In the genomic region with DNA sequence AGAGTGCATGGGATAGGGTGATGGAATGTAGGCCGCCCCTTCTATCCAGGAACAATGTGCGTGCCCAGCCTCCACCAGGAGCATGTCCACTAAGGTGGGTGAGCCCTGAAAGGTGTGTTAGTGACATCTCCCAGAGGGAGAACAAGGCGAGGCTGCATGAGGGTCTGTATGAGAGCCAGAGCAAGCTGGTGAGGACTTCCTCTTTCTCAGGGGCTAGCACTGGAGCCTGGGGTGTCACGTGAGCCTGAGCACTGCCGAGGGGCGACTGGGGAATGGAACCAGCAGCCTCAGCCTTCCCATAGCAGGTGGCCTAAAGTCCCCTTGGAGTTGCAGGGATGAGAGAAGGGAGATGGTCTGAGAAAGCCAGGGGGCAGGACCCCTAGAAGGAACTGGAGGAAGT, we compare ENCODE assay signal across 19 cellular contexts.
"Had no signal": no experiment of that assay in that cellular context is flagged by ENCODE, and none has a peak within 500 bp of the region (broad histone marks: within the 10 kb centered on the region; RNA-seq: fewer than 3 reads in every experiment).

No MANE protein-coding gene starts in this region.

- H3K4me3 Mint-ChIP-seq: naive B cell; nephron; stimulated activated naive B cell treated with anti-CD40 and anti-IgM and Interleukin-4, amounts not matched to agents 10 μg/mL and 1 μg/mL and 100 μg/mL, for 72 hours; stimulated activated naive CD8-positive, alpha-beta T cell treated with anti-CD3 and anti-CD28 coated beads, Interleukin-15, amount 100 ng/mL, for 72 hours had no signal

- H3K27me3 ChIP-seq: testis had no signal

- H3K9me3 ChIP-seq: heart left ventricle, testis, transverse colon had no signal

- H3K27ac Mint-ChIP-seq: naive B cell; nephron; stimulated activated naive B cell treated with anti-CD40 and anti-IgM and Interleukin-4, amounts not matched to agents 10 μg/mL and 1 μg/mL and 100 μg/mL, for 72 hours; stimulated activated naive CD8-positive, alpha-beta T cell treated with anti-CD3 and anti-CD28 coated beads, Interleukin-15, amount 100 ng/mL, for 72 hours had no signal

- H3K27ac ChIP-seq: dorsolateral prefrontal cortex, heart left ventricle, spleen, testis, transverse colon had no signal

- H3K36me3 Mint-ChIP-seq: naive B cell; stimulated activated naive B cell treated with anti-CD40 and anti-IgM and Interleukin-4, amounts not matched to agents 10 μg/mL and 1 μg/mL and 100 μg/mL, for 72 hours had no signal

- DNase-seq: cortex of kidney; dorsolateral prefrontal cortex; effector CD8-positive, alpha-beta T cell; heart left ventricle; hippocampal formation; kidney glomerular epithelial cell; mesendoderm; naive B cell; posterior cingulate gyrus; spleen; stimulated activated CD4-positive, alpha-beta T cell treated with anti-CD3 and anti-CD28 coated beads, Interleukin-15, amount 100 ng/mL, for 24 hours; stimulated activated CD4-positive, alpha-beta T cell treated with anti-CD3 and anti-CD28 coated beads, Interleukin-1b, Interleukin-23, amount 100 ng/mL, for 48 hours; stimulated activated CD4-positive, alpha-beta T cell treated with anti-CD3 and anti-CD28 coated beads, Interleukin-4, amount 100 ng/mL, for 24 hours; stimulated activated naive B cell treated with anti-CD40 and anti-IgM and Interleukin-4, amounts not matched to agents 10 μg/mL and 1 μg/mL and 100 μg/mL, for 72 hours; stimulated activated naive CD8-positive, alpha-beta T cell treated with anti-CD3 and anti-CD28 coated beads, Interleukin-15, amount 100 ng/mL, for 72 hours; testis; transverse colon had no signal

- ATAC-seq: heart left ventricle; sciatic nerve; stimulated activated naive B cell treated with anti-CD40 and anti-IgM and Interleukin-4, amounts not matched to agents 10 μg/mL and 1 μg/mL and 100 μg/mL, for 72 hours; stimulated activated naive CD8-positive, alpha-beta T cell treated with anti-CD3 and anti-CD28 coated beads, Interleukin-15, amount 100 ng/mL, for 72 hours had no signal

- H3K9me3 Mint-ChIP-seq: nephron; stimulated activated naive CD8-positive, alpha-beta T cell treated with anti-CD3 and anti-CD28 coated beads, Interleukin-15, amount 100 ng/mL, for 72 hours had no signal

- H3K4me1 ChIP-seq: spleen, transverse colon had no signal

- H3K36me3 ChIP-seq: heart left ventricle, spleen, transverse colon had no signal

- H3K4me1 Mint-ChIP-seq: stimulated activated naive B cell treated with anti-CD40 and anti-IgM and Interleukin-4, amounts not matched to agents 10 μg/mL and 1 μg/mL and 100 μg/mL, for 72 hours had no signal

- H3K4me3 ChIP-seq: heart left ventricle, spleen, testis, transverse colon had no signal
